ENCODE assay signal across 24 cellular contexts in genomic region chr16:72001180-72001890, GRCh38. TPM values are rescaled to one million over a fixed set of nuclear protein-coding genes. Genes with fewer than 3 reads are reported as not detected.
"Had no signal": no experiment of that assay in that cellular context is flagged by ENCODE, and none has a peak within 500 bp of the region (broad histone marks: within the 10 kb centered on the region; RNA-seq: fewer than 3 reads in every experiment).

No MANE protein-coding gene starts in this region.

- H3K9ac ChIP-seq: neural progenitor cell had no signal

- H3K4me1 ChIP-seq: foreskin keratinocyte, neural progenitor cell, thyroid gland had no signal

- H3K9me3 ChIP-seq: thyroid gland had no signal

- H3K4me3 ChIP-seq: neural progenitor cell, thyroid gland had no signal

- DNase-seq: activated B cell treated with CpG ODN at 0.5 μM for 24 hours; activated CD4-positive, alpha-beta T cell treated with anti-CD3 and anti-CD28 coated beads for 36 hours; activated CD4-positive, alpha-beta T cell treated with anti-CD3 and anti-CD28 coated beads, Interleukin-2, amount 50 U/mL, for 48 hours; activated CD8-positive, alpha-beta memory T cell treated with anti-CD3 and anti-CD28 coated beads, Interleukin-2, amount 50 U/mL, for 48 hours; activated naive CD4-positive, alpha-beta T cell treated with Interleukin-2 at 50 U/mL for 16 hours; activated T-cell treated with anti-CD3 and anti-CD28 coated beads, Interleukin-2, amount 50 U/mL, for 48 hours; amygdala; dermis blood vessel endothelial cell; effector CD8-positive, alpha-beta T cell; foreskin keratinocyte; immature natural killer cell; naive thymus-derived CD8-positive, alpha-beta T cell; retina; stimulated activated CD4-positive, alpha-beta T cell treated with anti-CD3 and anti-CD28 coated beads, Interleukin-4, amount 100 ng/mL, for 24 hours; stimulated activated naive CD4-positive, alpha-beta T cell treated with Interleukin-2 at 50 U/mL for 16 hours; T1000 had no signal

- H3K4me2 ChIP-seq: neural progenitor cell had no signal

- ATAC-seq: activated CD4-positive, alpha-beta T cell treated with anti-CD3 and anti-CD28 coated beads for 36 hours; foreskin keratinocyte; naive thymus-derived CD8-positive, alpha-beta T cell had no signal

- H3K36me3 ChIP-seq: neural progenitor cell, thyroid gland had no signal

- H3K27ac ChIP-seq: foreskin keratinocyte, neural progenitor cell, thyroid gland had no signal

- H3K27me3 ChIP-seq: foreskin keratinocyte, thyroid gland had no signal

RNA-seq across cellular contexts. Expression of gene PKD1L3, which starts 1.1 kb away (rescaled TPM):
- total RNA-seq: activated B cell treated with CpG ODN at 0.5 μM for 24 hours; activated CD4-positive, alpha-beta T cell treated with anti-CD3 and anti-CD28 coated beads for 36 hours; chondrocyte; foreskin keratinocyte; kidney epithelial cell; naive thymus-derived CD8-positive, alpha-beta T cell; osteocyte; T-helper 1 cell treated with Interleukin-12 subunit alpha and Interleukin-12 subunit beta and Interleukin-4 antibody, amounts not matched to agents 30 ng/mL and 1 ng/mL, for 36 hours had no signal
- polyA plus RNA-seq: foreskin keratinocyte; immature natural killer cell; naive thymus-derived CD8-positive, alpha-beta T cell had no signal

RNA-seq across cellular contexts. Expression of gene HP, which starts 53.0 kb away (rescaled TPM):
- total RNA-seq: activated B cell treated with CpG ODN at 0.5 μM for 24 hours; activated CD4-positive, alpha-beta T cell treated with anti-CD3 and anti-CD28 coated beads for 36 hours; activated CD8-positive, alpha-beta memory T cell treated with anti-CD3 and anti-CD28 coated beads for 36 hours; chondrocyte; dermis blood vessel endothelial cell; foreskin keratinocyte; kidney epithelial cell; osteocyte; progenitor cell of endocrine pancreas; T-helper 1 cell treated with Interleukin-12 subunit alpha and Interleukin-12 subunit beta and Interleukin-4 antibody, amounts not matched to agents 30 ng/mL and 1 ng/mL, for 36 hours had no signal
- polyA plus RNA-seq: foreskin keratinocyte, immature natural killer cell had no signal
